In genomic region chr14:81432171-81432570, GRCh38 we compare ENCODE assay signal across 1 cellular context.
TF ChIP-seq lines count a peak whose summit lies in the region.

No MANE protein-coding gene starts in this region.

TF ChIP-seq in K562, 482 proteins besides CTCF, POLR2A, EP300 and RAD21 (continued from another document and continues in another):
- TF ChIP-seq SMARCC2 (IDR thresholded peaks at IDR 0.05; ENCODE audit: low read depth) = 0 out of 2 replicates have a peak, but pooled peaks have one; percentile 37
- no peak for TF ChIP-seq CAMTA2 (CRISPR knock-in tag; conservative IDR thresholded peaks at IDR 0.05)
- TF ChIP-seq FOXM1 (IDR thresholded peaks at IDR 0.05; ENCODE audit: low read depth) = 0 out of 2 replicates have a peak, but pooled peaks have one; percentile 23
- TF ChIP-seq FOXM1 (CRISPR knock-in tag; IDR thresholded peaks at IDR 0.05; ENCODE audit: low read depth) = no peak
- no peak for TF ChIP-seq ZNF695 (CRISPR knock-in tag; IDR thresholded peaks at IDR 0.05)
- TF ChIP-seq LEF1 (IDR thresholded peaks at IDR 0.05) = 0 out of 2 replicates have a peak, but pooled peaks have one; percentile 14
- no peak for TF ChIP-seq SIN3A (IDR thresholded peaks at IDR 0.05; ENCODE audit: borderline replicate concordance in 2 of 2, control insufficient read depth in 1 of 2, low read depth in 2 of 2, low read length in 2 of 2)
- TF ChIP-seq, protein P1, sequence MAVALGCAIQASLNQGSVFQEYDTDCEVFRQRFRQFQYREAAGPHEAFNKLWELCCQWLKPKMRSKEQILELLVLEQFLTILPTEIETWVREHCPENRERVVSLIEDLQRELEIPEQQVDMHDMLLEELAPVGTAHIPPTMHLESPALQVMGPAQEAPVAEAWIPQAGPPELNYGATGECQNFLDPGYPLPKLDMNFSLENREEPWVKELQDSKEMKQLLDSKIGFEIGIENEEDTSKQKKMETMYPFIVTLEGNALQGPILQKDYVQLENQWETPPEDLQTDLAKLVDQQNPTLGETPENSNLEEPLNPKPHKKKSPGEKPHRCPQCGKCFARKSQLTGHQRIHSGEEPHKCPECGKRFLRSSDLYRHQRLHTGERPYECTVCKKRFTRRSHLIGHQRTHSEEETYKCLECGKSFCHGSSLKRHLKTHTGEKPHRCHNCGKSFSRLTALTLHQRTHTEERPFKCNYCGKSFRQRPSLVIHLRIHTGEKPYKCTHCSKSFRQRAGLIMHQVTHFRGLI (CRISPR knock-in tag; IDR thresholded peaks at IDR 0.05) = 0 out of 2 replicates have a peak, but pooled peaks have one; percentile 23
- peak; percentile 29; the same call in 1 of the 2 replicates for TF ChIP-seq MAFK (IDR thresholded peaks at IDR 0.05; ENCODE audit: low read length)
- no peak for TF ChIP-seq MCM5 (IDR thresholded peaks at IDR 0.05; ENCODE audit: low read depth)
- TF ChIP-seq SMAD4 (CRISPR knock-in tag; conservative IDR thresholded peaks at IDR 0.05) = peak; percentile 20; the same call in 1 of the 2 replicates
- TF ChIP-seq DPF2 (IDR thresholded peaks at IDR 0.05) = peak; percentile 83
- TF ChIP-seq JUN (IDR thresholded peaks at IDR 0.05; ENCODE audit: borderline replicate concordance, low read depth, low read length) = peak; percentile 57; the same call in 1 of the 2 replicates
- TF ChIP-seq JUN (CRISPR knock-in tag; IDR thresholded peaks at IDR 0.05; ENCODE audit: borderline replicate concordance) = no peak
- TF ChIP-seq, protein P2, sequence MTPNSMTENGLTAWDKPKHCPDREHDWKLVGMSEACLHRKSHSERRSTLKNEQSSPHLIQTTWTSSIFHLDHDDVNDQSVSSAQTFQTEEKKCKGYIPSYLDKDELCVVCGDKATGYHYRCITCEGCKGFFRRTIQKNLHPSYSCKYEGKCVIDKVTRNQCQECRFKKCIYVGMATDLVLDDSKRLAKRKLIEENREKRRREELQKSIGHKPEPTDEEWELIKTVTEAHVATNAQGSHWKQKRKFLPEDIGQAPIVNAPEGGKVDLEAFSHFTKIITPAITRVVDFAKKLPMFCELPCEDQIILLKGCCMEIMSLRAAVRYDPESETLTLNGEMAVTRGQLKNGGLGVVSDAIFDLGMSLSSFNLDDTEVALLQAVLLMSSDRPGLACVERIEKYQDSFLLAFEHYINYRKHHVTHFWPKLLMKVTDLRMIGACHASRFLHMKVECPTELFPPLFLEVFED (CRISPR knock-in tag; conservative IDR thresholded peaks at IDR 0.05) = 0 out of 2 replicates have a peak, but pooled peaks have one; percentile 31
- no peak for TF ChIP-seq KLF13 (tag; IDR thresholded peaks at IDR 0.05; ENCODE audit: borderline replicate concordance, low read depth)
- peak in 1 of 2 experiments; percentile 59; a peak in 2 of 4 replicates for TF ChIP-seq FOXA3 (CRISPR knock-in tag; conservative IDR thresholded peaks at IDR 0.05 in 1 of 2, IDR thresholded peaks at IDR 0.05 in 1 of 2)
- TF ChIP-seq NFE2L1 (tag; IDR thresholded peaks at IDR 0.05; ENCODE audit: borderline replicate concordance, low read depth) = peak; percentile 29; the same call in 1 of the 2 replicates
- TF ChIP-seq ZNF592 (IDR thresholded peaks at IDR 0.05) = peak; percentile 74
- TF ChIP-seq NFIC (IDR thresholded peaks at IDR 0.05) = peak; percentile 23; the same call in 1 of the 2 replicates
- TF ChIP-seq MNT (conservative IDR thresholded peaks at IDR 0.05) = 0 out of 4 replicates have a peak, but pooled peaks of 1 of the 2 experiments have one; percentile 15
- TF ChIP-seq CREM (IDR thresholded peaks at IDR 0.05; ENCODE audit: low read depth) = peak; percentile 15; the same call in 1 of the 2 replicates
- peak; percentile 59 for TF ChIP-seq TAL1 (IDR thresholded peaks at IDR 0.05)
- no peak for TF ChIP-seq NBN (IDR thresholded peaks at IDR 0.05; ENCODE audit: low read depth)
- TF ChIP-seq GTF2F1 (IDR thresholded peaks at IDR 0.05; ENCODE audit: low read depth, low read length) = no peak
- 0 out of 2 replicates have a peak, but pooled peaks have one; percentile 22 for TF ChIP-seq KLF6 (CRISPR knock-in tag; IDR thresholded peaks at IDR 0.05; ENCODE audit: borderline replicate concordance)
- TF ChIP-seq TEAD1 (CRISPR knock-in tag; IDR thresholded peaks at IDR 0.05) = 0 out of 4 replicates have a peak, but pooled peaks of 1 of the 2 experiments have one; percentile 30
- peak in 1 of 2 experiments; percentile 30; a peak in 1 of 4 replicates for TF ChIP-seq MAZ (CRISPR knock-in tag; conservative IDR thresholded peaks at IDR 0.05 in 1 of 2, IDR thresholded peaks at IDR 0.05 in 1 of 2)
- TF ChIP-seq CBFA2T3 (IDR thresholded peaks at IDR 0.05) = peak; percentile 83
- TF ChIP-seq KDM1A (IDR thresholded peaks at IDR 0.05) = 0 out of 4 replicates have a peak, but pooled peaks of 1 of the 2 experiments have one; percentile 14
- TF ChIP-seq NCOR1 (IDR thresholded peaks at IDR 0.05) = peak; percentile 54; the same call in 1 of the 2 replicates
- peak; percentile 56 for TF ChIP-seq C11orf30 (IDR thresholded peaks at IDR 0.05; ENCODE audit: low read depth)
- TF ChIP-seq STAT5A (IDR thresholded peaks at IDR 0.05; ENCODE audit: borderline replicate concordance, low read length) = peak; percentile 52; the same call in 1 of the 2 replicates
- TF ChIP-seq ZNF232 (CRISPR knock-in tag; IDR thresholded peaks at IDR 0.05) = no peak
- peak; percentile 43; the same call in 1 of the 2 replicates for TF ChIP-seq POLR2AphosphoS5 (IDR thresholded peaks at IDR 0.05; ENCODE audit: control insufficient read depth, insufficient read depth, low read depth, low read length)
- TF ChIP-seq ZBTB8A (IDR thresholded peaks at IDR 0.05; ENCODE audit: partially characterized antibody) = no peak
- no peak for TF ChIP-seq CEBPZ (IDR thresholded peaks at IDR 0.05; ENCODE audit: borderline replicate concordance, low read depth, low read length)
- peak; percentile 76 for TF ChIP-seq ARID1B (IDR thresholded peaks at IDR 0.05)
- TF ChIP-seq ZNF324 (CRISPR knock-in tag; IDR thresholded peaks at IDR 0.05) = no peak
- TF ChIP-seq JUND (IDR thresholded peaks at IDR 0.05; ENCODE audit: borderline replicate concordance, low read depth, low read length) = peak; percentile 89
- peak; percentile 66; the same call in 2 of the 3 replicates for TF ChIP-seq JUND (tag; IDR thresholded peaks at IDR 0.05; ENCODE audit: borderline replicate concordance, low read depth, low read length)
- TF ChIP-seq SMARCA4 (IDR thresholded peaks at IDR 0.05) = peak; percentile 65; the same call in 1 of the 2 replicates
- TF ChIP-seq PCBP1 (IDR thresholded peaks at IDR 0.05; ENCODE audit: low read depth, low read length, poor library complexity, severe bottlenecking) = no peak
- peak; percentile 86 for TF ChIP-seq TEAD4 (IDR thresholded peaks at IDR 0.05; ENCODE audit: low read length)
- TF ChIP-seq TEAD4 (CRISPR knock-in tag; IDR thresholded peaks at IDR 0.05; ENCODE audit: borderline replicate concordance) = no peak
- peak; percentile 13; the same call in 1 of the 2 replicates for TF ChIP-seq ZNF311 (CRISPR knock-in tag; IDR thresholded peaks at IDR 0.05)
- TF ChIP-seq CBFA2T2 (conservative IDR thresholded peaks at IDR 0.05) = peak; percentile 67
- 0 out of 2 replicates have a peak, but pooled peaks have one; percentile 14 for TF ChIP-seq ELF4 (CRISPR knock-in tag; IDR thresholded peaks at IDR 0.05)
- no peak for TF ChIP-seq DACH1 (IDR thresholded peaks at IDR 0.05; ENCODE audit: partially characterized antibody)
- peak; percentile 51 for TF ChIP-seq DMBX1 (CRISPR knock-in tag; IDR thresholded peaks at IDR 0.05; ENCODE audit: borderline replicate concordance)
- peak; percentile 29; the same call in 1 of the 2 replicates for TF ChIP-seq ZNF239 (CRISPR knock-in tag; IDR thresholded peaks at IDR 0.05)
- peak; percentile 68 for TF ChIP-seq MAFG (tag; conservative IDR thresholded peaks at IDR 0.05)
- TF ChIP-seq, protein P3, sequence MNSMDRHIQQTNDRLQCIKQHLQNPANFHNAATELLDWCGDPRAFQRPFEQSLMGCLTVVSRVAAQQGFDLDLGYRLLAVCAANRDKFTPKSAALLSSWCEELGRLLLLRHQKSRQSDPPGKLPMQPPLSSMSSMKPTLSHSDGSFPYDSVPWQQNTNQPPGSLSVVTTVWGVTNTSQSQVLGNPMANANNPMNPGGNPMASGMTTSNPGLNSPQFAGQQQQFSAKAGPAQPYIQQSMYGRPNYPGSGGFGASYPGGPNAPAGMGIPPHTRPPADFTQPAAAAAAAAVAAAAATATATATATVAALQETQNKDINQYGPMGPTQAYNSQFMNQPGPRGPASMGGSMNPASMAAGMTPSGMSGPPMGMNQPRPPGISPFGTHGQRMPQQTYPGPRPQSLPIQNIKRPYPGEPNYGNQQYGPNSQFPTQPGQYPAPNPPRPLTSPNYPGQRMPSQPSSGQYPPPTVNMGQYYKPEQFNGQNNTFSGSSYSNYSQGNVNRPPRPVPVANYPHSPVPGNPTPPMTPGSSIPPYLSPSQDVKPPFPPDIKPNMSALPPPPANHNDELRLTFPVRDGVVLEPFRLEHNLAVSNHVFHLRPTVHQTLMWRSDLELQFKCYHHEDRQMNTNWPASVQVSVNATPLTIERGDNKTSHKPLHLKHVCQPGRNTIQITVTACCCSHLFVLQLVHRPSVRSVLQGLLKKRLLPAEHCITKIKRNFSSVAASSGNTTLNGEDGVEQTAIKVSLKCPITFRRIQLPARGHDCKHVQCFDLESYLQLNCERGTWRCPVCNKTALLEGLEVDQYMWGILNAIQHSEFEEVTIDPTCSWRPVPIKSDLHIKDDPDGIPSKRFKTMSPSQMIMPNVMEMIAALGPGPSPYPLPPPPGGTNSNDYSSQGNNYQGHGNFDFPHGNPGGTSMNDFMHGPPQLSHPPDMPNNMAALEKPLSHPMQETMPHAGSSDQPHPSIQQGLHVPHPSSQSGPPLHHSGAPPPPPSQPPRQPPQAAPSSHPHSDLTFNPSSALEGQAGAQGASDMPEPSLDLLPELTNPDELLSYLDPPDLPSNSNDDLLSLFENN (IDR thresholded peaks at IDR 0.05; ENCODE audit: low read depth in 2 of 2, low read length in 2 of 2) = 0 out of 4 replicates have a peak, but pooled peaks of 1 of the 2 experiments have one; percentile 40
- TF ChIP-seq NR3C1 (CRISPR knock-in tag; IDR thresholded peaks at IDR 0.05) = no peak
- peak; percentile 82 for TF ChIP-seq NFE2 (IDR thresholded peaks at IDR 0.05; ENCODE audit: low read depth)
